8 cellular contexts compared by ENCODE assay signal in the genomic region with DNA sequence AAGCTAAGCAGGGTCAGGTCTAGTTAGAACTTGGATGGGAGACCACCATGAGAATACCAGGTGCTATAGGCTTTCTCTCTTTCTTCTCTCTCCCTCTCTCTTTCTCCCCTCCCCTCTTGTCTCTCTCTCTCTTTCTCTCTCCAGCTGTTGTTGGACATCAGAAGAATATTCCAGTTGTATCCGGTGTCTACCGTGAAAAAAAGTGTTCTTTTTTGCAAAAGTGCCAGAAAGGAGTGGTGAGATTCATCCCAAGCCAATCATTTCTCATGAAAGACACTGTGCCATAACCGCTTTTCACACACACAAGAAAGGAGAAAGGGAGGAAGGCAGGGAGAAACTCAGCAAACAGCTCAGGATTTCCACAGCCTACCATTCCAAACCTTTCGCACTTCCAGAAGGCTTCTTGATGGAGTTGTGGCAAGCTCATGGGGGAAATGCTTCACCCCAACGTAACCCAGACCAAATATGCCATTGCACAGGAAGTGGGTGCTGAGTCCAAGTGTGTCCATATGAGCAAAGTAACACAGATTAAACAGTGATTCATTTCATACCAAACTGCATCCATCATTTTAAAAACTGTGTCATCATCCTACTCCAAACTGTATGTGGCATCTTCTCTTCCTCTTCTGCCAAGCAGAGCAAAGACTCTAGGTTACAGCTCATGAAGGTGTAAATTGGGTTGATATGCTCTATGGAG.
A peak's percentile ranks its signal among the peaks of the same experiment; 100 is the strongest.
DNase-seq lines count a peak whose midpoint lies in the region; ATAC-seq and TF ChIP-seq lines count a peak whose summit lies in the region.

No MANE protein-coding gene starts in this region.

- ATAC-seq in SK-N-SH treated with all-trans-retinoic acid at 6 μM for 48 hours, result peak; percentile 89

- peaks cover 6% of the 10 kb centered on the region; the same call in 1 of the 2 replicates for H3K36me3 ChIP-seq in ACC112 (ENCODE audit: insufficient read depth, low read length)

- DNase-seq in H4 (ENCODE audit: low spot score) (peak; percentile 94), glomerular endothelial cell (ENCODE audit: extremely low read depth, low read depth, low spot score) (peak; percentile 61), mesenteric fat pad (ENCODE audit: low spot score) (no peak), OCI-M2 (lab: John Stamatoyannopoulos, UW; ENCODE audit: unreplicated experiment) (no peak), GM10266 (ENCODE audit: extremely low spot score) (no peak)
- DNase-seq in activated CD4-positive, alpha-beta T cell treated with anti-CD3 and anti-CD28 coated beads, Interleukin-2, amount 50 U/mL, for 4 hours, result no peak

- peaks cover 66% of the 10 kb centered on the region for H3K4me1 ChIP-seq in ACC112 (ENCODE audit: control insufficient read depth, insufficient read depth, low read length, unreplicated experiment)

- TF ChIP-seq CTCF in GM10266 (IDR thresholded peaks at IDR 0.05; ENCODE audit: control insufficient read depth, insufficient read depth, low read depth, missing control alignments), result no peak

- peaks cover 35% of the 10 kb centered on the region for H3K79me2 ChIP-seq in ACC112 (ENCODE audit: control insufficient read depth, insufficient read depth, low read length, unreplicated experiment)

- peak overlapping the region; percentile 96 for H3K27ac ChIP-seq in ACC112 (ENCODE audit: low read depth, low read length)

- H3K27me3 ChIP-seq in ACC112 (ENCODE audit: insufficient read depth, low read length), result no peaks in the 10 kb centered on the region

- H3K4me3 ChIP-seq in ACC112 (ENCODE audit: low read depth, low read length), result peak overlapping the region; percentile 57

- H2AFZ ChIP-seq in ACC112 (ENCODE audit: low read length, unreplicated experiment), result peak overlapping the region; percentile 18

TF ChIP-seq in SK-N-SH treated with all-trans-retinoic acid at 6 μM for 48 hours, 23 proteins besides CTCF, POLR2A, EP300 and RAD21:
- TF ChIP-seq ARNTL (CRISPR knock-in tag; IDR thresholded peaks at IDR 0.05; ENCODE audit: borderline replicate concordance, low read depth), result no peak
- TF ChIP-seq ZNF70 (CRISPR knock-in tag; IDR thresholded peaks at IDR 0.05), result no peak
- TF ChIP-seq ISL1 (CRISPR knock-in tag; IDR thresholded peaks at IDR 0.05), result 0 out of 2 replicates have a peak, but pooled peaks have one; percentile 10
- no peak for TF ChIP-seq ZFP30 (CRISPR knock-in tag; IDR thresholded peaks at IDR 0.05)
- no peak for TF ChIP-seq POU6F1 (CRISPR knock-in tag; IDR thresholded peaks at IDR 0.05; ENCODE audit: borderline replicate concordance, low read depth)
- no peak for TF ChIP-seq SNAI2 (CRISPR knock-in tag; IDR thresholded peaks at IDR 0.05)

Comparison
In these comparisons a context has a peak if more than half of its experiments do, and no peak if none do; other contexts are left out.
1. DNase-seq: peak in H4 (single experiment) and glomerular endothelial cell (single experiment); none in mesenteric fat pad (single experiment), OCI-M2 (single experiment), GM10266 (single experiment) and activated CD4-positive, alpha-beta T cell treated with anti-CD3 and anti-CD28 coated beads, Interleukin-2, amount 50 U/mL, for 4 hours (0 of 2).